ENCODE assay signal across 32 cellular contexts in the genomic region with DNA sequence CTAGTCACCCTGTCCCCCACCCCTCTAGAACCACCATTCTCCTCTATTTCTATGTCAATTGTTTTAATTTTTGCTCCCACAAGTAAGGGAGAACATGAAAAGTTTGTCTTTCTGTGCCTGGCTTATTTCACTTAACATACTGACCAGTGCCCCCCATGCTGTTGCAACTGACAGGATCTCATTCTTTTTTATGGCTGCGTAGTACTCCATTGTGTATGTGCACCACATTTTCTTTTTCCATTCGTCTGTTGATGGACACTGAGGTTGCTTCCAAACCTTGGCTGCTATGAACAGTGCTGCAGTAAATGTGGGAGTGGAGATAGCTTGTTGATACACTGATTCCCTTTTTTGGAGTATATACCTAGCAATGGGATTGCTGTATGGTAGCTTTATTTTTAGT. TPM values are rescaled to one million over a fixed set of nuclear protein-coding genes. Genes with fewer than 3 reads are reported as not detected.
"Had no signal": no experiment of that assay in that cellular context is flagged by ENCODE, and none has a peak within 500 bp of the region (broad histone marks: within the 10 kb centered on the region; RNA-seq: fewer than 3 reads in every experiment).

No MANE protein-coding gene starts in this region.

- H3K27ac ChIP-seq: stomach, suprapubic skin, testis, thoracic aorta, thyroid gland, tibial artery, tibial nerve, transverse colon, upper lobe of left lung, upper lobe of right lung, vagina had no signal

- H3K4me1 Mint-ChIP-seq: stimulated activated effector memory CD8-positive, alpha-beta T cell treated with anti-CD3 and anti-CD28 coated beads, Interleukin-12 subunit alpha, Interleukin-12 subunit beta, amount 100 ng/mL, for 72 hours; stimulated activated naive CD8-positive, alpha-beta T cell treated with anti-CD3 and anti-CD28 coated beads, Interleukin-15, amount 100 ng/mL, for 72 hours had no signal

- H3K4me3 ChIP-seq: stomach, suprapubic skin, testis, thoracic aorta, thyroid gland, tibial artery, tibial nerve, transverse colon, upper lobe of left lung, upper lobe of right lung, vagina had no signal

- H3K27ac Mint-ChIP-seq: stimulated activated effector memory CD8-positive, alpha-beta T cell treated with anti-CD3 and anti-CD28 coated beads, Interleukin-12 subunit alpha, Interleukin-12 subunit beta, amount 100 ng/mL, for 72 hours; stimulated activated naive B cell treated with anti-CD40 and anti-IgM and Interleukin-4, amounts not matched to agents 10 μg/mL and 1 μg/mL and 100 μg/mL, for 72 hours; stimulated activated naive CD8-positive, alpha-beta T cell treated with anti-CD3 and anti-CD28 coated beads, Interleukin-15, amount 100 ng/mL, for 72 hours; stimulated activated naive CD8-positive, alpha-beta T cell treated with anti-CD3 and anti-CD28 coated beads, Interleukin-15, Interleukin-2, amounts not matched to agents 100 ng/mL and 50 ng/mL, for 24 hours; type B pancreatic cell had no signal

- H3K9me3 ChIP-seq: stomach, suprapubic skin, testis, thoracic aorta, thyroid gland, tibial artery, transverse colon, upper lobe of left lung, upper lobe of right lung, vagina had no signal

- H3K27me3 Mint-ChIP-seq: stimulated activated naive B cell treated with anti-CD40 and anti-IgM and Interleukin-4, amounts not matched to agents 10 μg/mL and 1 μg/mL and 100 μg/mL, for 72 hours; stimulated activated naive CD8-positive, alpha-beta T cell treated with anti-CD3 and anti-CD28 coated beads, Interleukin-15, amount 100 ng/mL, for 72 hours; stimulated activated naive CD8-positive, alpha-beta T cell treated with anti-CD3 and anti-CD28 coated beads, Interleukin-15, Interleukin-2, amounts not matched to agents 100 ng/mL and 50 ng/mL, for 24 hours had no signal

- FAIRE-seq: urothelium cell line had no signal

- H3K36me3 ChIP-seq: stomach, suprapubic skin, thoracic aorta, thyroid gland, tibial artery, tibial nerve, transverse colon, upper lobe of left lung, upper lobe of right lung, vagina had no signal

- H3K4me1 ChIP-seq: stomach, suprapubic skin, testis, thyroid gland, tibial artery, tibial nerve, transverse colon, upper lobe of left lung, upper lobe of right lung, vagina had no signal

- H3K36me3 Mint-ChIP-seq: stimulated activated memory B cell treated with anti-CD40 and anti-IgM and Interleukin-4, amounts not matched to agents 10 μg/mL and 1 μg/mL and 100 μg/mL, for 72 hours; stimulated activated naive B cell treated with anti-CD40 and anti-IgM and Interleukin-4, amounts not matched to agents 10 μg/mL and 1 μg/mL and 100 μg/mL, for 72 hours; type B pancreatic cell had no signal

- H3K4me3 Mint-ChIP-seq: stimulated activated effector memory CD8-positive, alpha-beta T cell treated with anti-CD3 and anti-CD28 coated beads, Interleukin-12 subunit alpha, Interleukin-12 subunit beta, amount 100 ng/mL, for 72 hours; stimulated activated memory B cell treated with anti-CD40 and anti-IgM and Interleukin-4, amounts not matched to agents 10 μg/mL and 1 μg/mL and 100 μg/mL, for 72 hours; stimulated activated naive B cell treated with anti-CD40 and anti-IgM and Interleukin-4, amounts not matched to agents 10 μg/mL and 1 μg/mL and 100 μg/mL, for 72 hours; stimulated activated naive CD8-positive, alpha-beta T cell treated with anti-CD3 and anti-CD28 coated beads, Interleukin-15, amount 100 ng/mL, for 72 hours; stimulated activated naive CD8-positive, alpha-beta T cell treated with anti-CD3 and anti-CD28 coated beads, Interleukin-15, Interleukin-2, amounts not matched to agents 100 ng/mL and 50 ng/mL, for 24 hours; type B pancreatic cell had no signal

- H3K9me3 Mint-ChIP-seq: stimulated activated memory B cell treated with anti-CD40 and anti-IgM and Interleukin-4, amounts not matched to agents 10 μg/mL and 1 μg/mL and 100 μg/mL, for 72 hours; stimulated activated naive CD8-positive, alpha-beta T cell treated with anti-CD3 and anti-CD28 coated beads, Interleukin-15, Interleukin-2, amounts not matched to agents 100 ng/mL and 50 ng/mL, for 24 hours; type B pancreatic cell had no signal

- H3K27me3 ChIP-seq: testis, thyroid gland, tibial nerve, transverse colon, upper lobe of left lung, upper lobe of right lung, vagina had no signal

- DNase-seq: stimulated activated CD4-positive, alpha-beta T cell treated with anti-CD3 and anti-CD28 coated beads, Interleukin-2, amount 100 ng/mL, for 48 hours; stimulated activated CD4-positive, alpha-beta T cell treated with anti-CD3 and anti-CD28 coated beads, Interleukin-4, amount 100 ng/mL, for 1 hour; stimulated activated CD4-positive, alpha-beta T cell treated with anti-CD3 and anti-CD28 coated beads, Interleukin-4, amount 100 ng/mL, for 24 hours; stimulated activated CD4-positive, alpha-beta T cell treated with anti-CD3 and anti-CD28 coated beads, Interleukin-4, amount 100 ng/mL, for 4 hours; stimulated activated CD8-positive, alpha-beta memory T cell treated with anti-CD3 and anti-CD28 coated beads, Interleukin-4, amount 100 ng/mL, for 48 hours; stimulated activated naive B cell treated with anti-CD40 and anti-IgM and Interleukin-4, amounts not matched to agents 10 μg/mL and 1 μg/mL and 100 μg/mL, for 72 hours; stimulated activated naive CD4-positive, alpha-beta T cell; stimulated activated naive CD4-positive, alpha-beta T cell treated with Interleukin-2 at 50 U/mL for 16 hours; stimulated activated naive CD8-positive, alpha-beta T cell treated with anti-CD3 and anti-CD28 coated beads, Interleukin-15, amount 100 ng/mL, for 72 hours; stimulated activated naive CD8-positive, alpha-beta T cell treated with anti-CD3 and anti-CD28 coated beads, Interleukin-15, Interleukin-2, amounts not matched to agents 100 U/mL and 50 U/mL, for 24 hours; stomach; substantia nigra; testis; thyroid gland; tibial artery; transverse colon; trophoblast cell; upper lobe of left lung; upper lobe of right lung had no signal

- ATAC-seq: stimulated activated effector memory CD8-positive, alpha-beta T cell treated with anti-CD3 and anti-CD28 coated beads, Interleukin-12 subunit alpha, Interleukin-12 subunit beta, amount 100 ng/mL, for 72 hours; stimulated activated memory B cell treated with anti-CD40 and anti-IgM and Interleukin-4, amounts not matched to agents 10 μg/mL and 1 μg/mL and 100 μg/mL, for 72 hours; stimulated activated naive B cell treated with anti-CD40 and anti-IgM and Interleukin-4, amounts not matched to agents 10 μg/mL and 1 μg/mL and 100 μg/mL, for 72 hours; stimulated activated naive CD8-positive, alpha-beta T cell treated with anti-CD3 and anti-CD28 coated beads, Interleukin-15, amount 100 ng/mL, for 72 hours; stimulated activated naive CD8-positive, alpha-beta T cell treated with anti-CD3 and anti-CD28 coated beads, Interleukin-15, Interleukin-2, amounts not matched to agents 100 U/mL and 50 U/mL, for 24 hours; upper lobe of right lung had no signal

RNA-seq across cellular contexts. Expression of gene TERT, which starts 7.4 kb away (rescaled TPM):
- total RNA-seq: subcutaneous adipose tissue, suprapubic skin, temporal lobe, thoracic aorta, thyroid gland, tibial nerve, transverse colon, upper lobe of right lung, ureter, urinary bladder, vagina had no signal
- polyA plus RNA-seq: urinary bladder had no signal
